In genomic region chr3:60290093-60290492, GRCh38 we compare ENCODE assay signal across 1 cellular context.
A peak's percentile ranks its signal among the peaks of the same experiment; 100 is the strongest.
TF ChIP-seq lines count a peak whose summit lies in the region.

No MANE protein-coding gene starts in this region.

TF ChIP-seq in K562, 482 proteins besides CTCF, POLR2A, EP300 and RAD21:
- TF ChIP-seq ZNF507 (tag; conservative IDR thresholded peaks at IDR 0.05) (no peak), FOXK2 (conservative IDR thresholded peaks at IDR 0.05 in 1 of 2, IDR thresholded peaks at IDR 0.05 in 1 of 2; ENCODE audit: low read depth in 2 of 2) (no peak), BHLHE40 (IDR thresholded peaks at IDR 0.05; ENCODE audit: low read length) (no peak), BRF1 (IDR thresholded peaks at IDR 0.05; ENCODE audit: borderline replicate concordance, extremely low read depth, insufficient read length) (no peak), ZNF584 (CRISPR knock-in tag; IDR thresholded peaks at IDR 0.05; ENCODE audit: low read depth) (0 out of 2 replicates have a peak, but pooled peaks have one; percentile 32), ELF4 (CRISPR knock-in tag; IDR thresholded peaks at IDR 0.05) (no peak)
